16 cellular contexts compared by ENCODE assay signal in genomic region chr13:101925731-101926130, GRCh38.
"Had no signal": no experiment of that assay in that cellular context is flagged by ENCODE, and none has a peak within 500 bp of the region (broad histone marks: within the 10 kb centered on the region; RNA-seq: fewer than 3 reads in every experiment).

No MANE protein-coding gene starts in this region.

- H3K4me3 ChIP-seq: esophagus squamous epithelium, lung had no signal

- H3K36me3 Mint-ChIP-seq: immature natural killer cell, naive B cell had no signal

- H3K4me3 Mint-ChIP-seq: activated CD4-positive, alpha-beta memory T cell treated with anti-CD3 and anti-CD28 coated beads, Interleukin-2, amount 10 ng/mL, durations not matched to agents 7 days and 5 days; activated CD4-positive, alpha-beta T cell treated with anti-CD3 and anti-CD28 coated beads for 36 hours; activated T-cell treated with anti-CD3 and anti-CD28 coated beads, Interleukin-2, amount 50 U/mL, for 72 hours; immature natural killer cell; naive B cell had no signal

- H3K9me3 ChIP-seq: esophagus squamous epithelium, neutrophil had no signal

- H3K36me3 ChIP-seq: esophagus squamous epithelium, neutrophil had no signal

- DNase-seq: activated CD4-positive, alpha-beta memory T cell treated with anti-CD3 and anti-CD28 coated beads, Interleukin-2, amount 10 ng/mL, durations not matched to agents 7 days and 5 days; activated CD4-positive, alpha-beta T cell treated with anti-CD3 and anti-CD28 coated beads for 36 hours; activated CD8-positive, alpha-beta memory T cell treated with anti-CD3 and anti-CD28 coated beads, Interleukin-2, amount 50 U/mL, for 4 hours; activated gamma-delta T cell treated with Interleukin-2 at 50 U/mL for 16 hours; activated T-cell treated with anti-CD3 and anti-CD28 coated beads, Interleukin-2, amount 50 U/mL, for 72 hours; aorta; esophagus squamous epithelium; foreskin fibroblast; glutamatergic neuron; immature natural killer cell; left colon; naive B cell; posterior cingulate gyrus; small intestine had no signal

- H3K27ac ChIP-seq: esophagus squamous epithelium, neutrophil had no signal

- H3K27ac Mint-ChIP-seq: activated CD4-positive, alpha-beta memory T cell treated with anti-CD3 and anti-CD28 coated beads, Interleukin-2, amount 10 ng/mL, durations not matched to agents 7 days and 5 days; activated CD4-positive, alpha-beta T cell treated with anti-CD3 and anti-CD28 coated beads for 36 hours; activated T-cell treated with anti-CD3 and anti-CD28 coated beads, Interleukin-2, amount 50 U/mL, for 72 hours; immature natural killer cell; naive B cell had no signal

- ATAC-seq: activated CD4-positive, alpha-beta T cell treated with anti-CD3 and anti-CD28 coated beads for 36 hours; activated T-cell treated with anti-CD3 and anti-CD28 coated beads, Interleukin-2, amount 50 U/mL, for 72 hours; left colon had no signal

- H3K4me1 ChIP-seq: esophagus squamous epithelium had no signal

- H3K9me3 Mint-ChIP-seq: activated CD4-positive, alpha-beta memory T cell treated with anti-CD3 and anti-CD28 coated beads, Interleukin-2, amount 10 ng/mL, durations not matched to agents 7 days and 5 days; activated T-cell treated with anti-CD3 and anti-CD28 coated beads, Interleukin-2, amount 50 U/mL, for 72 hours had no signal

- H3K4me1 Mint-ChIP-seq: activated CD4-positive, alpha-beta memory T cell treated with anti-CD3 and anti-CD28 coated beads, Interleukin-2, amount 10 ng/mL, durations not matched to agents 7 days and 5 days; activated CD4-positive, alpha-beta T cell treated with anti-CD3 and anti-CD28 coated beads for 36 hours; immature natural killer cell; naive B cell had no signal
